15 cellular contexts compared by ENCODE assay signal in the genomic region with DNA sequence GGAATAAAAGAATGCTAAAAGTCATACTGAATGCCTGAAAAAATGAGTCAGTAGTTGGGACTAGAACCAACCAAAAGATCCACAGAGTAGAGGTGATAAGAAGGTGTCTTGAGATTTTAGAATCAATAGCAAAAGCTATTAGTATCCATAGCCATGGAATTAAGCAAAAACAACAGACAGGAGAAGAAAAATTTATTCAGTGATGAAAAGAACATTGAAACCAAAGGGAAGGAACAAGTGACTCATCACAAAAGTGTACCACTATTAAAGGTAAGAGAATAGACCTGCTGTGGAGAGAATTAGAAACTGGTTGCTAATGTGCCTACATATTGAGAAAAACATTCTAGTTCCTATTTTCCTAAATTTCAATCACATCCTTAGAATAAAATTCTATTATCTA.
"Had no signal": no experiment of that assay in that cellular context is flagged by ENCODE, and none has a peak within 500 bp of the region (broad histone marks: within the 10 kb centered on the region; RNA-seq: fewer than 3 reads in every experiment).

No MANE protein-coding gene starts in this region.

- H3K4me1 ChIP-seq: colonic mucosa, esophagus muscularis mucosa had no signal

- H2AFZ ChIP-seq: hepatocyte had no signal

- H3K4me2 ChIP-seq: hepatocyte had no signal

- H3K4me3 Mint-ChIP-seq: activated CD4-positive, alpha-beta T cell treated with anti-CD3 and anti-CD28 coated beads for 36 hours; activated naive CD8-positive, alpha-beta T cell; activated T-helper 1 cell treated with anti-CD3 and anti-CD28 coated beads, Interleukin-12 subunit alpha, Interleukin-12 subunit beta, Interleukin-2, Interleukin-4 antibody, amounts not matched to agents 30 ng/mL and 10 ng/mL and 1 ng/mL, durations not matched to agents 14 hours and 24 hours and 36 hours; nephron; WTC11 had no signal

- H3K27ac Mint-ChIP-seq: activated CD4-positive, alpha-beta T cell treated with anti-CD3 and anti-CD28 coated beads for 36 hours; activated naive CD8-positive, alpha-beta T cell; activated T-helper 1 cell treated with anti-CD3 and anti-CD28 coated beads, Interleukin-12 subunit alpha, Interleukin-12 subunit beta, Interleukin-2, Interleukin-4 antibody, amounts not matched to agents 30 ng/mL and 10 ng/mL and 1 ng/mL, durations not matched to agents 14 hours and 24 hours and 36 hours; nephron; WTC11 had no signal

- H3K4me1 Mint-ChIP-seq: activated CD4-positive, alpha-beta T cell treated with anti-CD3 and anti-CD28 coated beads for 36 hours; nephron had no signal

- ATAC-seq: activated CD4-positive, alpha-beta T cell treated with anti-CD3 and anti-CD28 coated beads for 36 hours; left lobe of liver; WTC11 had no signal

- H3K4me3 ChIP-seq: colonic mucosa, esophagus muscularis mucosa, hepatocyte had no signal

- H3K9me3 ChIP-seq: colonic mucosa had no signal

- H3K79me2 ChIP-seq: hepatocyte had no signal

- H3K27ac ChIP-seq: colonic mucosa, esophagus muscularis mucosa, hepatocyte had no signal

- DNase-seq: activated CD4-positive, alpha-beta T cell treated with anti-CD3 and anti-CD28 coated beads for 36 hours; activated CD4-positive, alpha-beta T cell treated with anti-CD3 and anti-CD28 coated beads, Interleukin-2, amount 50 U/mL, for 48 hours; central memory CD4-positive, alpha-beta T cell; colonic mucosa; midbrain; retina; stimulated activated CD8-positive, alpha-beta memory T cell treated with anti-CD3 and anti-CD28 coated beads, Interleukin-4, amount 100 ng/mL, for 48 hours; stimulated activated naive CD4-positive, alpha-beta T cell had no signal

- H3K27me3 Mint-ChIP-seq: activated naive CD8-positive, alpha-beta T cell had no signal

- H3K27me3 ChIP-seq: colonic mucosa, esophagus muscularis mucosa, hepatocyte had no signal

- H3K36me3 Mint-ChIP-seq: activated naive CD8-positive, alpha-beta T cell had no signal

- H3K36me3 ChIP-seq: colonic mucosa, esophagus muscularis mucosa had no signal
